Comparison of ENCODE assay signal across 8 cellular contexts in the genomic region with DNA sequence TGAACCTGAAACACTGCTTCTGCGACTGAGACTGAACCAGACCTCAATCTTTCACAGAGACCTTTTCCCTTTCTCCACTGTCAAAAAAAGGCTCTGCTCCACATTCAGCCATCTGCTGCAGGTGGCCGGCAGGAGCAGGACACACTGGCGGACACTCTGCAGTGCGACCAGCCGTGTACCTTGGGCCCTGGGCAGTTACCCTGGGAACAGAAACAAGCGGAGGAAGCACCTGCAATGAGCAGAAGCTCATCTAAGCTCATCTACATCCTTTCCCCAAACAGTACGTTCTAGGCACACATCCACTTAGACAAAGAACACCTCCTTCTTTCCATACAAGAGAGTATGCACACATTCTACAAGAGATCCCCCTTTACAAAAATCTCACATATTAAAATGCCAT. TPM values are rescaled to one million over a fixed set of nuclear protein-coding genes. Genes with fewer than 3 reads are reported as not detected.
DNase-seq lines count a peak whose midpoint lies in the region; ATAC-seq and TF ChIP-seq lines count a peak whose summit lies in the region.

No MANE protein-coding gene starts in this region.

- TF ChIP-seq CTCF in GM23338 (conservative IDR thresholded peaks at IDR 0.05; ENCODE audit: low read depth in 2 of 2) (no peak), OCI-LY1 (IDR thresholded peaks at IDR 0.05; ENCODE audit: low read length) (no peak)

- no peaks in the 10 kb centered on the region for H3K27me3 Mint-ChIP-seq in activated naive CD4-positive, alpha-beta T cell treated with anti-CD3 and anti-CD28 coated beads, Interleukin-2, amount 50 U/mL, for 24 hours
- H3K27me3 Mint-ChIP-seq in GM23338 (ENCODE audit: insufficient read depth, low read depth, poor library complexity), result peaks cover 19% of the 10 kb centered on the region
- no peaks in the 10 kb centered on the region for H3K27me3 Mint-ChIP-seq in stimulated activated memory B cell treated with anti-CD40 and anti-IgM and Interleukin-4, amounts not matched to agents 10 μg/mL and 1 μg/mL and 100 μg/mL, for 72 hours

- H3K9me2 ChIP-seq in GM23338 (ENCODE audit: insufficient read depth) (no peaks in the 10 kb centered on the region), OCI-LY1 (ENCODE audit: low read depth, low read length) (no peaks in the 10 kb centered on the region)

- peaks cover 18% of the 10 kb centered on the region for H3K36me3 Mint-ChIP-seq in activated naive CD4-positive, alpha-beta T cell treated with anti-CD3 and anti-CD28 coated beads, Interleukin-2, amount 50 U/mL, for 24 hours
- H3K36me3 Mint-ChIP-seq in GM23338 (ENCODE audit: low read depth), result peaks cover 6% of the 10 kb centered on the region; the same call in 2 of the 3 replicates
- H3K36me3 Mint-ChIP-seq in stimulated activated memory B cell treated with anti-CD40 and anti-IgM and Interleukin-4, amounts not matched to agents 10 μg/mL and 1 μg/mL and 100 μg/mL, for 72 hours, result peaks cover 29% of the 10 kb centered on the region

- no peak for ATAC-seq in GM23338
- peak; percentile 63 for ATAC-seq in stimulated activated memory B cell treated with anti-CD40 and anti-IgM and Interleukin-4, amounts not matched to agents 10 μg/mL and 1 μg/mL and 100 μg/mL, for 72 hours

- H3K4me3 ChIP-seq in GM23338 (no peak overlapping the region), OCI-LY1 (ENCODE audit: low read depth, low read length, poor library complexity, severe bottlenecking) (peak overlapping the region; percentile 47)

- peaks cover 43% of the 10 kb centered on the region for H4K20me1 ChIP-seq in GM23338 (replicated peaks; ENCODE audit: insufficient read depth)
- H4K20me1 ChIP-seq in OCI-LY1 (ENCODE audit: insufficient read depth, low read length), result no peaks in the 10 kb centered on the region

- H3K36me3 ChIP-seq in GM23338 (ENCODE audit: insufficient read depth) (no peaks in the 10 kb centered on the region; the same call in none of the 2 replicates), OCI-LY1 (ENCODE audit: insufficient read depth, low read length) (peaks cover 22% of the 10 kb centered on the region)

- H3K9me3 Mint-ChIP-seq in activated naive CD4-positive, alpha-beta T cell treated with anti-CD3 and anti-CD28 coated beads, Interleukin-2, amount 50 U/mL, for 24 hours, result no peaks in the 10 kb centered on the region
- no peaks in the 10 kb centered on the region for H3K9me3 Mint-ChIP-seq in GM23338
- no peaks in the 10 kb centered on the region for H3K9me3 Mint-ChIP-seq in stimulated activated memory B cell treated with anti-CD40 and anti-IgM and Interleukin-4, amounts not matched to agents 10 μg/mL and 1 μg/mL and 100 μg/mL, for 72 hours

- peaks cover 95% of the 10 kb centered on the region for H3K4me1 Mint-ChIP-seq in activated naive CD4-positive, alpha-beta T cell treated with anti-CD3 and anti-CD28 coated beads, Interleukin-2, amount 50 U/mL, for 24 hours
- H3K4me1 Mint-ChIP-seq in GM23338, result peaks cover 83% of the 10 kb centered on the region
- H3K4me1 Mint-ChIP-seq in stimulated activated memory B cell treated with anti-CD40 and anti-IgM and Interleukin-4, amounts not matched to agents 10 μg/mL and 1 μg/mL and 100 μg/mL, for 72 hours, result peaks cover 97% of the 10 kb centered on the region

- H3K9me3 ChIP-seq in OCI-LY1 (ENCODE audit: low read length), result no peaks in the 10 kb centered on the region

- no peaks in the 10 kb centered on the region for H3K27me3 ChIP-seq in GM23338 (ENCODE audit: insufficient read depth)
- H3K27me3 ChIP-seq in OCI-LY1 (ENCODE audit: insufficient read depth, low read length), result no peaks in the 10 kb centered on the region

- H2AFZ ChIP-seq in GM23338 (no peak overlapping the region), OCI-LY1 (ENCODE audit: low read length) (no peak overlapping the region)

- peak overlapping the region; percentile 61 for H3K27ac Mint-ChIP-seq in activated naive CD4-positive, alpha-beta T cell treated with anti-CD3 and anti-CD28 coated beads, Interleukin-2, amount 50 U/mL, for 24 hours
- peak overlapping the region; percentile 52; the same call in 1 of the 2 replicates for H3K27ac Mint-ChIP-seq in GM23338
- H3K27ac Mint-ChIP-seq in stimulated activated memory B cell treated with anti-CD40 and anti-IgM and Interleukin-4, amounts not matched to agents 10 μg/mL and 1 μg/mL and 100 μg/mL, for 72 hours, result peak overlapping the region; percentile 79

- no peaks in the 10 kb centered on the region for H3F3A ChIP-seq in GM23338 (replicated peaks; ENCODE audit: low read depth)
- no peaks in the 10 kb centered on the region for H3F3A ChIP-seq in OCI-LY1 (ENCODE audit: insufficient read depth, low read length)

- peaks cover 70% of the 10 kb centered on the region for H3K4me1 ChIP-seq in GM23338 (ENCODE audit: insufficient read depth)
- H3K4me1 ChIP-seq in OCI-LY1 (ENCODE audit: insufficient read depth, low read length, severe bottlenecking), result peaks cover 93% of the 10 kb centered on the region

- no peak overlapping the region; the same call in 1 of the 2 replicates for H3K27ac ChIP-seq in GM23338 (ENCODE audit: low read depth)
- H3K27ac ChIP-seq in OCI-LY1 (ENCODE audit: low read depth, low read length, poor library complexity, severe bottlenecking), result peak overlapping the region; percentile 92

- DNase-seq in activated naive CD4-positive, alpha-beta T cell (lab: John Stamatoyannopoulos, UW), result no peak
- DNase-seq in GM23338 (ENCODE audit: low spot score) (no peak), NCI-H1105 (lab: John Stamatoyannopoulos, UW) (no peak), HuH-7.5 (ENCODE audit: low spot score) (no peak)
- no peak for DNase-seq in stimulated activated CD4-positive, alpha-beta T cell treated with anti-CD3 and anti-CD28 coated beads, Interleukin-1b, Interleukin-23, amount 100 ng/mL, for 48 hours

- H3K4me2 ChIP-seq in GM23338, result 0 out of 2 replicates have a peak overlapping the region, but pooled peaks have one; percentile 29
- peak overlapping the region; percentile 71 for H3K4me2 ChIP-seq in OCI-LY1 (ENCODE audit: low read length)

- peaks cover 100% of the 10 kb centered on the region for H3K79me2 ChIP-seq in GM23338 (replicated peaks; ENCODE audit: insufficient read depth)
- H3K79me2 ChIP-seq in OCI-LY1 (ENCODE audit: insufficient read depth, low read length), result peaks cover 99% of the 10 kb centered on the region

- no peak overlapping the region for H3K4me3 Mint-ChIP-seq in activated naive CD4-positive, alpha-beta T cell treated with anti-CD3 and anti-CD28 coated beads, Interleukin-2, amount 50 U/mL, for 24 hours
- no peak overlapping the region; the same call in 2 of the 3 replicates for H3K4me3 Mint-ChIP-seq in GM23338
- H3K4me3 Mint-ChIP-seq in stimulated activated memory B cell treated with anti-CD40 and anti-IgM and Interleukin-4, amounts not matched to agents 10 μg/mL and 1 μg/mL and 100 μg/mL, for 72 hours, result peak overlapping the region; percentile 63

- H3K9ac ChIP-seq in OCI-LY1 (ENCODE audit: low read length), result peak overlapping the region; percentile 60

TF ChIP-seq in GM23338, 12 proteins besides CTCF, POLR2A, EP300 and RAD21 (continues in another document):
- TF ChIP-seq EZH2 (IDR thresholded peaks at IDR 0.05; ENCODE audit: low read depth, unreplicated experiment) (no peak), POLR2AphosphoS5 (IDR thresholded peaks at IDR 0.05; ENCODE audit: low read depth) (no peak), CREB1 (CRISPR knock-in tag; IDR thresholded peaks at IDR 0.05; ENCODE audit: low read depth) (no peak)
- TF ChIP-seq, protein P1, sequence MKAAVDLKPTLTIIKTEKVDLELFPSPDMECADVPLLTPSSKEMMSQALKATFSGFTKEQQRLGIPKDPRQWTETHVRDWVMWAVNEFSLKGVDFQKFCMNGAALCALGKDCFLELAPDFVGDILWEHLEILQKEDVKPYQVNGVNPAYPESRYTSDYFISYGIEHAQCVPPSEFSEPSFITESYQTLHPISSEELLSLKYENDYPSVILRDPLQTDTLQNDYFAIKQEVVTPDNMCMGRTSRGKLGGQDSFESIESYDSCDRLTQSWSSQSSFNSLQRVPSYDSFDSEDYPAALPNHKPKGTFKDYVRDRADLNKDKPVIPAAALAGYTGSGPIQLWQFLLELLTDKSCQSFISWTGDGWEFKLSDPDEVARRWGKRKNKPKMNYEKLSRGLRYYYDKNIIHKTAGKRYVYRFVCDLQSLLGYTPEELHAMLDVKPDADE (IDR thresholded peaks at IDR 0.05), result no peak

RNA-seq across cellular contexts. Expression of a gene that starts 22.8 kb away (rescaled TPM):
- 71.0 and 73.7 TPM in 2 replicates for total RNA-seq in GM23338 (2014; rRNA removed; shearing (Covaris generic))
- polyA plus RNA-seq in GM23338 (2016; fragmentation: Nextera tagmentation; extraction: Ambion mirVana), result 26.2 and 28.2 TPM in 2 replicates
